8 cellular contexts compared by ENCODE assay signal in the genomic region with DNA sequence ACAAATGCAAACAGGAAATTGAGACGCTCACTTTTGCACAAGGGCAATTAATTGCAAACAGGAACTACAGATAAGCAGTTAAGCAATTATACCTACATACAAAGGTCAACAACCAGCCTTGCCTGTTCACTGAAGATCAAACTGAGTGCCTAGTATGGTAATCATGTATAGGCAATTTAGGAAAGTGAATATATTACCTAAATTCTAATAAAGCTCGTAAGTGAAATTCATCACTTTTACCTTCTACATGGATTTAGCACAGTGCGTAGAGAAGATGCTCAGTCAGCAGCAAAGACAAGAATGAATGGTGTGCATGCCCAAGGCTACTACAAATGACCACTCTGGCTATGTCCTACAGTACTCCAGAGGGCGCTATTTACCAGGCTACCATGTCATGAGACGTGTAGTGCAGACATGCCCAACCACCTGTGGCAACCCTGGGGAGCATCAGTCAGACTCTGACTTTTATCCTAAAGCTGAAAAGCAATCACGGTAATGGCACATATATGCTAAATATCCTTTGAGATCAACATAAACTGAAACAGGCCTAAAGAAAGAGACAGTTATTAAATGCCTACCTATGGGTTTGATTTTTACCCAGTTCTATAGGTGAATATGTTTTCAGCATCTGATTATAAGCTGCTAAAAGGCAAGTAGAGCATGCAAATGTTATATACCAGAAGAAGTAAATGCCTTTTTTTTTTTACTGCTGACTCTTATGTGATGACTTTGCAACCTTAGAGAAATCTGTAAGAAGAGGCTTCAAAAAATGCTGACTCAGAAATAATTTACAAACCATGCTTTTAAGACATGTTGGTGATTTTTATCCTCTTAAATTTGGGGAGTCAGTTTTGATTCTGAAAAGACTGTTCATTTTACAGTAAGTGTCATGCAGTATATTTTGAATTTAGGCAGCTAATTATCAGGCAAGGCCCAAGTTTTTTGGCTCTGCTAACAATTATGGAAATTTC.
DNase-seq lines count a peak whose midpoint lies in the region; ATAC-seq and TF ChIP-seq lines count a peak whose summit lies in the region.

No MANE protein-coding gene starts in this region.

- H3K79me2 ChIP-seq in GM23248 (ENCODE audit: insufficient read depth): peaks cover 76% of the 10 kb centered on the region

- CTCF ChIA-PET in Panc1 (lab: Charles Lee): interaction anchor here (0.7 kb wide), 1 partner anchor 24 kb away, joined by 3 read pairs; no protein-coding TSS in a partner anchor

- H3K9me3 ChIP-seq in GM23248 (ENCODE audit: low read depth) (no peaks in the 10 kb centered on the region), Panc1 (ENCODE audit: control insufficient read depth, insufficient read depth, low read depth, low read length) (no peaks in the 10 kb centered on the region)

- H3K9ac ChIP-seq in GM23248: no peak overlapping the region

- BruUV-seq in Panc1 (replicated peaks; lab: Mats Ljungman, UMichigan): no TSS peak

- peaks cover 2% of the 10 kb centered on the region for H3K4me1 Mint-ChIP-seq in activated T-helper 2 cell treated with anti-CD3 and anti-CD28 coated beads, Interferon-gamma antibody, Interleukin-2, Interleukin-4, amounts not matched to agents 10 μg/mL and 5 μg/mL and 100 μg/mL, durations not matched to agents 14 hours and 24 hours and 36 hours (ENCODE audit: low read depth)
- no peaks in the 10 kb centered on the region for H3K4me1 Mint-ChIP-seq in glutamatergic neuron (ENCODE audit: low read depth, unreplicated experiment)

- peak; percentile 74 for TF ChIP-seq CTCF in Panc1 (IDR thresholded peaks at IDR 0.05)
- TF ChIP-seq CTCF in glutamatergic neuron (IDR thresholded peaks at IDR 0.05; ENCODE audit: partially characterized antibody, unreplicated experiment): peak; percentile 75

- no peaks in the 10 kb centered on the region for H3K9me3 Mint-ChIP-seq in activated T-helper 2 cell treated with anti-CD3 and anti-CD28 coated beads, Interferon-gamma antibody, Interleukin-2, Interleukin-4, amounts not matched to agents 10 μg/mL and 5 μg/mL and 100 μg/mL, durations not matched to agents 14 hours and 24 hours and 36 hours
- H3K9me3 Mint-ChIP-seq in glutamatergic neuron (ENCODE audit: unreplicated experiment): no peaks in the 10 kb centered on the region

- H2AFZ ChIP-seq in GM23248: no peak overlapping the region

- H3K4me2 ChIP-seq in GM23248 (ENCODE audit: unreplicated experiment): no peak overlapping the region

- DNase-seq in GF-D8 (lab: John Stamatoyannopoulos, UW): peak; percentile 55
- peak; percentile 70 for DNase-seq in GM23248
- DNase-seq in Kasumi-1 (lab: John Stamatoyannopoulos, UW): peak; percentile 68 to 69
- peak; percentile 57 for DNase-seq in Panc1 (ENCODE audit: low read depth, low spot score)
- peak; percentile 32 for DNase-seq in activated T-helper 2 cell treated with anti-CD3 and anti-CD28 coated beads, Interferon-gamma antibody, Interleukin-2, Interleukin-4, amounts not matched to agents 10 μg/mL and 5 μg/mL and 100 μg/mL, durations not matched to agents 14 hours and 24 hours and 36 hours (ENCODE audit: low spot score)
- peak; percentile 71 for DNase-seq in glutamatergic neuron
- DNase-seq in pulmonary artery endothelial cell (ENCODE audit: low read depth, low spot score): peak; percentile 33
- DNase-seq in cortex of kidney (lab: John Stamatoyannopoulos, UW): no peak

- H4K20me1 ChIP-seq in GM23248 (ENCODE audit: insufficient read depth): no peaks in the 10 kb centered on the region; the same call in 1 of the 2 replicates

- WGBS in GM23248 (ENCODE audit: low coverage in 1 of 2, low lambda C conversion rate in 2 of 2, missing lambda C conversion rate in 2 of 2), 2 experiments: 54% methylated on average over 6 of the region's 6 CpGs

- H3K4me3 ChIP-seq in GM23248 (no peak overlapping the region), Panc1 (ENCODE audit: low read depth in 2 of 2, low read length in 2 of 2) (no peak overlapping the region)

- H3K27me3 ChIP-seq in GM23248 (replicated peaks; ENCODE audit: insufficient read depth): no peaks in the 10 kb centered on the region
- H3K27me3 ChIP-seq in Panc1 (ENCODE audit: control insufficient read depth, insufficient read depth, low read length): no peaks in the 10 kb centered on the region

- in situ Hi-C loops in GM23248 (cut with MboI) (no loop called here), Panc1 (cut with HindIII; ENCODE audit: low pct_unique_long_range_greater_than_20kb, low sequenced_read_pairs) (no loop called here)

- H3K4me1 ChIP-seq in GM23248 (ENCODE audit: insufficient read depth): peaks cover 18% of the 10 kb centered on the region
- no peaks in the 10 kb centered on the region for H3K4me1 ChIP-seq in Panc1 (ENCODE audit: control insufficient read depth, insufficient read depth, low read length)

- H3K27me3 Mint-ChIP-seq in activated T-helper 2 cell treated with anti-CD3 and anti-CD28 coated beads, Interferon-gamma antibody, Interleukin-2, Interleukin-4, amounts not matched to agents 10 μg/mL and 5 μg/mL and 100 μg/mL, durations not matched to agents 14 hours and 24 hours and 36 hours (ENCODE audit: low read depth): no peaks in the 10 kb centered on the region
- H3K27me3 Mint-ChIP-seq in glutamatergic neuron (ENCODE audit: unreplicated experiment): no peaks in the 10 kb centered on the region

- no peak overlapping the region for H3K27ac ChIP-seq in GM23248
- H3K27ac ChIP-seq in Panc1 (ENCODE audit: low read length): no peak overlapping the region

- intact Hi-C loops in Panc1 (cut with micrococcal nuclease; ENCODE audit: unreplicated experiment): no loop called here
- intact Hi-C loops in activated T-helper 2 cell treated with anti-CD3 and anti-CD28 coated beads, Interferon-gamma antibody, Interleukin-2, Interleukin-4, amounts not matched to agents 10 μg/mL and 5 μg/mL and 100 μg/mL, durations not matched to agents 14 hours and 24 hours and 36 hours (cut with micrococcal nuclease): loop anchor here (1.0 to 5.0 kb wide), 3 partner anchors 178 to 561 kb away; a partner anchor contains a TSS

- POLR2A ChIA-PET in Panc1 (lab: Charles Lee): no interaction called here

- ATAC-seq in Panc1: peak; percentile 91

- H3K36me3 ChIP-seq in GM23248 (ENCODE audit: low read depth): no peaks in the 10 kb centered on the region
- H3K36me3 ChIP-seq in Panc1 (ENCODE audit: control insufficient read depth, insufficient read depth, low read length): no peaks in the 10 kb centered on the region

- no peaks in the 10 kb centered on the region for H3K9me2 ChIP-seq in GM23248 (ENCODE audit: insufficient read depth)

- no peak overlapping the region for H3K4me3 Mint-ChIP-seq in activated T-helper 2 cell treated with anti-CD3 and anti-CD28 coated beads, Interferon-gamma antibody, Interleukin-2, Interleukin-4, amounts not matched to agents 10 μg/mL and 5 μg/mL and 100 μg/mL, durations not matched to agents 14 hours and 24 hours and 36 hours (ENCODE audit: low read depth)
- no peak overlapping the region for H3K4me3 Mint-ChIP-seq in glutamatergic neuron (ENCODE audit: unreplicated experiment)

- H3K36me3 Mint-ChIP-seq in activated T-helper 2 cell treated with anti-CD3 and anti-CD28 coated beads, Interferon-gamma antibody, Interleukin-2, Interleukin-4, amounts not matched to agents 10 μg/mL and 5 μg/mL and 100 μg/mL, durations not matched to agents 14 hours and 24 hours and 36 hours (ENCODE audit: low read depth): no peaks in the 10 kb centered on the region
- H3K36me3 Mint-ChIP-seq in glutamatergic neuron (ENCODE audit: unreplicated experiment): no peaks in the 10 kb centered on the region

- H3K27ac Mint-ChIP-seq in activated T-helper 2 cell treated with anti-CD3 and anti-CD28 coated beads, Interferon-gamma antibody, Interleukin-2, Interleukin-4, amounts not matched to agents 10 μg/mL and 5 μg/mL and 100 μg/mL, durations not matched to agents 14 hours and 24 hours and 36 hours: no peak overlapping the region
- H3K27ac Mint-ChIP-seq in glutamatergic neuron (ENCODE audit: unreplicated experiment): no peak overlapping the region

- H3F3A ChIP-seq in GM23248 (ENCODE audit: insufficient read depth): peaks cover 9% of the 10 kb centered on the region; the same call in 1 of the 2 replicates
